Comparison of ENCODE assay signal across 15 cellular contexts in genomic region chr7:103314849-103315248, GRCh38.
"Had no signal": no experiment of that assay in that cellular context is flagged by ENCODE, and none has a peak within 500 bp of the region (broad histone marks: within the 10 kb centered on the region; RNA-seq: fewer than 3 reads in every experiment).

No MANE protein-coding gene starts in this region.

- H3K27ac Mint-ChIP-seq: endodermal cell; neural progenitor cell; stimulated activated naive CD8-positive, alpha-beta T cell treated with anti-CD3 and anti-CD28 coated beads, Interleukin-15, Interleukin-2, amounts not matched to agents 100 ng/mL and 50 ng/mL, for 24 hours; WTC11 had no signal

- H3K27me3 Mint-ChIP-seq: progenitor cell of endocrine pancreas; stimulated activated naive CD8-positive, alpha-beta T cell treated with anti-CD3 and anti-CD28 coated beads, Interleukin-15, Interleukin-2, amounts not matched to agents 100 ng/mL and 50 ng/mL, for 24 hours had no signal

- DNase-seq: activated CD4-positive, alpha-beta T cell treated with anti-CD3 and anti-CD28 coated beads for 4 hours; activated CD8-positive, alpha-beta memory T cell treated with anti-CD3 and anti-CD28 coated beads for 24 hours; activated CD8-positive, alpha-beta memory T cell treated with anti-CD3 and anti-CD28 coated beads, Interleukin-2, amount 50 U/mL, for 48 hours; activated naive CD4-positive, alpha-beta T cell treated with anti-CD3 and anti-CD28 coated beads, Interleukin-2, amount 50 U/mL, for 16 hours; amygdala; body of pancreas; endodermal cell; head of caudate nucleus; kidney glomerular epithelial cell; left ventricle myocardium inferior; SW 1271 had no signal

- ATAC-seq: body of pancreas, WTC11 had no signal

- H3K4me1 Mint-ChIP-seq: endodermal cell, neural progenitor cell, WTC11 had no signal

- H3K4me3 Mint-ChIP-seq: endodermal cell; neural progenitor cell; stimulated activated naive CD8-positive, alpha-beta T cell treated with anti-CD3 and anti-CD28 coated beads, Interleukin-15, Interleukin-2, amounts not matched to agents 100 ng/mL and 50 ng/mL, for 24 hours; WTC11 had no signal

- H3K9me3 Mint-ChIP-seq: endodermal cell; neural progenitor cell; stimulated activated naive CD8-positive, alpha-beta T cell treated with anti-CD3 and anti-CD28 coated beads, Interleukin-15, Interleukin-2, amounts not matched to agents 100 ng/mL and 50 ng/mL, for 24 hours; WTC11 had no signal
